In genomic region chrX:2145672-2146412, GRCh38 we compare ENCODE assay signal across 28 cellular contexts.
DNase-seq lines count a peak whose midpoint lies in the region; ATAC-seq and TF ChIP-seq lines count a peak whose summit lies in the region.
"Had no signal": no experiment of that assay in that cellular context is flagged by ENCODE, and none has a peak within 500 bp of the region (broad histone marks: within the 10 kb centered on the region; RNA-seq: fewer than 3 reads in every experiment).

No MANE protein-coding gene starts in this region.

- H3F3A ChIP-seq in SK-N-SH (replicated peaks; ENCODE audit: insufficient read depth): peaks cover 4% of the 10 kb centered on the region

- peak overlapping the region in 1 of 2 experiments; percentile 31; a peak in 1 of 4 replicates for H3K4me3 ChIP-seq in SK-N-SH (ENCODE audit: low read depth in 2 of 2, low read length in 1 of 2)
- H3K4me3 ChIP-seq in NB4 (ENCODE audit: low read depth, low read length): no peak overlapping the region
- no peak overlapping the region for H3K4me3 ChIP-seq in brain microvascular endothelial cell (ENCODE audit: low read depth, low read length)
- H3K4me3 ChIP-seq in heart right ventricle: no peak overlapping the region
- H3K4me3 ChIP-seq: A549; BLaER1 treated with 17β-estradiol and CSF1 and Interleukin-3, amounts not matched to agents 10 nM and 100 nM; colonic mucosa; K562; upper lobe of left lung had no signal

- no peaks in the 10 kb centered on the region for H3K9me3 ChIP-seq in SK-N-SH
- peaks cover 0 to 61% (median 12%) of the 10 kb centered on the region in 11 donors for H3K9me3 ChIP-seq in heart right ventricle
- H3K9me3 ChIP-seq: Caco-2, colonic mucosa had no signal

- in situ Hi-C loops in brain microvascular endothelial cell (cut with HindIII; ENCODE audit: low pct_ligation_motif_present, low sequenced_read_pairs): no loop called here

- WGBS in SK-N-SH (ENCODE audit: low lambda C conversion rate): 38% methylated on average over 18 of the region's 18 CpGs
- 77 to 79% methylated on average over 18 of the region's 18 CpGs for WGBS in heart right ventricle, 2 donors

- TF ChIP-seq CTCF in SK-N-SH (IDR thresholded peaks at IDR 0.05): no peak
- no peak for TF ChIP-seq CTCF in NB4 (IDR thresholded peaks at IDR 0.05; ENCODE audit: low read depth, low read length)
- TF ChIP-seq CTCF in brain microvascular endothelial cell (IDR thresholded peaks at IDR 0.05; ENCODE audit: low read depth, low read length, missing control alignments): no peak
- no peak for TF ChIP-seq CTCF in heart right ventricle (IDR thresholded peaks at IDR 0.05)

- no peak overlapping the region for H3K9ac ChIP-seq in SK-N-SH
- H3K9ac ChIP-seq: BLaER1 treated with 17β-estradiol and CSF1 and Interleukin-3, amounts not matched to agents 10 nM and 100 nM had no signal

- POLR2A ChIA-PET in SK-N-SH (lab: Yijun Ruan, JAX): no interaction called here

- H3K27me3 ChIP-seq in SK-N-SH (ENCODE audit: insufficient read depth) (no peaks in the 10 kb centered on the region), brain microvascular endothelial cell (replicated peaks) (no peaks in the 10 kb centered on the region), heart right ventricle (no peaks in the 10 kb centered on the region)
- H3K27me3 ChIP-seq: BLaER1 treated with 17β-estradiol and CSF1 and Interleukin-3, amounts not matched to agents 10 nM and 100 nM; colonic mucosa; upper lobe of left lung had no signal

- H3K27ac ChIP-seq in SK-N-SH (ENCODE audit: low read depth in 2 of 2, low read length in 1 of 2) (peak overlapping the region in 1 of 2 experiments; percentile 43; a peak in 1 of 4 replicates), brain microvascular endothelial cell (no peak overlapping the region), heart right ventricle (no peak overlapping the region)
- H3K27ac ChIP-seq: A549; BLaER1 treated with 17β-estradiol and CSF1 and Interleukin-3, amounts not matched to agents 10 nM and 100 nM; colonic mucosa; RWPE1; upper lobe of left lung had no signal

- CTCF ChIA-PET in SK-N-SH (lab: Yijun Ruan, JAX): no interaction called here

- H3K36me3 ChIP-seq in SK-N-SH (replicated peaks in 1 of 2; ENCODE audit: control insufficient read depth in 1 of 2, insufficient read depth in 2 of 2, low read length in 1 of 2) (no peaks in the 10 kb centered on the region), brain microvascular endothelial cell (replicated peaks) (no peaks in the 10 kb centered on the region), heart right ventricle (no peaks in the 10 kb centered on the region)
- H3K36me3 ChIP-seq: colonic mucosa, upper lobe of left lung had no signal

- no peaks in the 10 kb centered on the region for H3K79me2 ChIP-seq in SK-N-SH (ENCODE audit: insufficient read depth)

- no peaks in the 10 kb centered on the region for H3K9me2 ChIP-seq in SK-N-SH

- H3K4me2 ChIP-seq in SK-N-SH: peak overlapping the region; percentile 50; the same call in 1 of the 2 replicates
- H3K4me2 ChIP-seq: A549; BLaER1 treated with 17β-estradiol and CSF1 and Interleukin-3, amounts not matched to agents 10 nM and 100 nM had no signal

- DNase-seq in SK-N-SH: no peak
- peak; percentile 21 for DNase-seq in NB4 (ENCODE audit: low read depth)
- DNase-seq in brain microvascular endothelial cell: peak; percentile 6
- DNase-seq in heart right ventricle: no peak
- DNase-seq in activated CD4-positive, CD25-positive, alpha-beta regulatory T cell treated with anti-CD3 and anti-CD28 coated beads, Interleukin-2, amount 50 U/mL, for 72 hours: no peak
- DNase-seq in epidermal melanocyte (ENCODE audit: insufficient read length, low spot score): no peak
- DNase-seq: activated CD8-positive, alpha-beta T cell treated with anti-CD3 and anti-CD28 coated beads for 36 hours; activated T-cell treated with anti-CD3 and anti-CD28 coated beads, Interleukin-2, amount 50 U/mL, for 24 hours; Caco-2; colonic mucosa; EL; glutamatergic neuron; HCEC 1CT; left colon; NCI-H1105; NCI-H2029 treated with DMSO at 0.1 percent for 48 hours; stimulated activated CD4-positive, alpha-beta T cell treated with anti-CD3 and anti-CD28 coated beads, Interleukin-15, amount 100 ng/mL, for 24 hours; stimulated activated CD8-positive, alpha-beta memory T cell treated with anti-CD3 and anti-CD28 coated beads, Interleukin-4, amount 100 ng/mL, for 48 hours; T-helper 9 cell; upper lobe of left lung had no signal

- intact Hi-C loops in heart right ventricle (cut with DNase I): no loop called here

- H3K4me1 ChIP-seq in SK-N-SH (ENCODE audit: control insufficient read depth in 1 of 2, insufficient read depth in 2 of 2, low read depth in 1 of 2, low read length in 1 of 2) (peaks cover 0 to 7% of the 10 kb centered on the region in 2 experiments; a peak in 2 of 4 replicates), heart right ventricle (no peaks in the 10 kb centered on the region)
- H3K4me1 ChIP-seq: A549; BLaER1 treated with 17β-estradiol and CSF1 and Interleukin-3, amounts not matched to agents 10 nM and 100 nM; Caco-2; colonic mucosa; upper lobe of left lung had no signal

- no peak for TF ChIP-seq EP300 in SK-N-SH (IDR thresholded peaks at IDR 0.05; ENCODE audit: borderline replicate concordance in 1 of 2, low read depth in 1 of 2, low read length in 1 of 2)

- no peaks in the 10 kb centered on the region for H4K20me1 ChIP-seq in SK-N-SH (ENCODE audit: insufficient read depth)
- H4K20me1 ChIP-seq: BLaER1 treated with 17β-estradiol and CSF1 and Interleukin-3, amounts not matched to agents 10 nM and 100 nM had no signal

- TF ChIP-seq RAD21 in SK-N-SH (IDR thresholded peaks at IDR 0.05; ENCODE audit: low read length): no peak

- no peak for TF ChIP-seq POLR2A in NB4 (IDR thresholded peaks at IDR 0.05; ENCODE audit: extremely low read depth, insufficient read length)

- ATAC-seq in SK-N-SH treated with all-trans-retinoic acid at 6 μM for 48 hours: no peak; the same call in 2 of the 3 replicates
- ATAC-seq in GM19463 (IDR thresholded peaks at IDR 0.05; ENCODE audit: unreplicated experiment): no peak
- ATAC-seq in heart right ventricle: no peak
- ATAC-seq: A549; activated CD8-positive, alpha-beta T cell treated with anti-CD3 and anti-CD28 coated beads for 36 hours; K562; left colon; natural killer cell treated with Interleukin-12 subunit alpha and Interleukin-12 subunit beta and Interleukin-15 and Interleukin-18, amount 100 ng/mL, for 72 hours; sciatic nerve had no signal

- H2AFZ ChIP-seq in SK-N-SH (ENCODE audit: low read depth): no peak overlapping the region

TF ChIP-seq in SK-N-SH, 30 proteins besides CTCF, POLR2A, EP300 and RAD21 (continues in another document):
- TF ChIP-seq GABPA (IDR thresholded peaks at IDR 0.05; ENCODE audit: low read depth) (no peak), RXRA (IDR thresholded peaks at IDR 0.05; ENCODE audit: borderline replicate concordance, low read depth) (no peak), PBX3 (IDR thresholded peaks at IDR 0.05) (no peak), MEF2A (IDR thresholded peaks at IDR 0.05; ENCODE audit: borderline replicate concordance, low read depth) (no peak), NFIC (IDR thresholded peaks at IDR 0.05; ENCODE audit: borderline replicate concordance) (no peak), TCF12 (IDR thresholded peaks at IDR 0.05) (no peak), EZH2phosphoT487 (IDR thresholded peaks at IDR 0.05; ENCODE audit: borderline replicate concordance, low read depth) (no peak), POLR2AphosphoS5 (IDR thresholded peaks at IDR 0.05; ENCODE audit: low read depth, low read length) (no peak)

TF ChIP-seq in SK-N-SH treated with all-trans-retinoic acid at 6 μM for 48 hours, 23 proteins besides CTCF, POLR2A, EP300 and RAD21:
- TF ChIP-seq SNAI2 (CRISPR knock-in tag; IDR thresholded peaks at IDR 0.05) (no peak), ESRRG (CRISPR knock-in tag; IDR thresholded peaks at IDR 0.05) (no peak), ARNTL (CRISPR knock-in tag; IDR thresholded peaks at IDR 0.05; ENCODE audit: borderline replicate concordance, low read depth) (no peak), ZFP30 (CRISPR knock-in tag; IDR thresholded peaks at IDR 0.05) (no peak), CSDC2 (CRISPR knock-in tag; IDR thresholded peaks at IDR 0.05) (no peak), GLIS3 (CRISPR knock-in tag; IDR thresholded peaks at IDR 0.05) (no peak), POU6F1 (CRISPR knock-in tag; IDR thresholded peaks at IDR 0.05; ENCODE audit: borderline replicate concordance, low read depth) (no peak), ZFP3 (CRISPR knock-in tag; IDR thresholded peaks at IDR 0.05) (no peak)

Comparison
In these comparisons a context has a peak if more than half of its experiments do, and no peak if none do; other contexts are left out.
1. DNase-seq: peak in NB4 (single experiment) and brain microvascular endothelial cell (single experiment); none in SK-N-SH (single experiment), heart right ventricle (0 of 2), activated CD4-positive, CD25-positive, alpha-beta regulatory T cell treated with anti-CD3 and anti-CD28 coated beads, Interleukin-2, amount 50 U/mL, for 72 hours (single experiment) and epidermal melanocyte (single experiment).